Comparison of ENCODE assay signal across 24 cellular contexts in the genomic region with DNA sequence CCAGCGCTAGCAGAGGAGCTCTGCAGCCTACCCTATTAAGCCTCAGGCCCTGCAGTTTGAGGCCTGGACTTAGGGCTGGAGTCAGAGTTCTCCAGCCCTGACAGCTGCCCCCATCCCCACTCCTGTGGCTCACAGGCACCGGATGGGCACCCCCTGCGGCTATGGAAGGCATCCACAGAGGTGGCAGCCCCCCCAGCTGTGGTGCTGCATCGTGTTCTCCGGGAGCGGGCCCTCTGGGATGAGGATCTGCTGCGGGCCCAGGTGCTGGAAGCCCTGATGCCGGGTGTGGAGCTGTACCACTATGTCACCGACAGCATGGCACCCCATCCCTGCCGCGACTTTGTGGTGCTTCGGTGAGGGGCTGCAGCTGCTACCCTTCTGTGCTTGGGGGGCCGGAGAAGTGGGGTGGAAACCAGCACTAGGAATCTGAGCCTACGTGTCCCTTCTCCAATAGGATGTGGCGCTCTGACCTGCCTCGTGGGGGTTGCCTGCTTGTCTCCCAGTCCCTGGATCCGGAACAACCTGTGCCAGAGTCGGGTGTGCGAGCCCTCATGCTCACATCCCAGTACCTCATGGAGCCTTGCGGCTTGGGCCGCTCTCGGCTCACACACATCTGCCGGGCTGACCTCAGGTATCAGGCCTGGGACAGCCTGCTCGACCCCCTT.
"Had no signal": no experiment of that assay in that cellular context is flagged by ENCODE, and none has a peak within 500 bp of the region (broad histone marks: within the 10 kb centered on the region; RNA-seq: fewer than 3 reads in every experiment).

No MANE protein-coding gene starts in this region.

- FAIRE-seq: pancreas had no signal

- H2AFZ ChIP-seq: hepatocyte had no signal

- H3K27ac ChIP-seq: heart right ventricle, hepatocyte, left ventricle myocardium inferior, pancreas, prostate gland, tibial nerve, upper lobe of left lung, vagina had no signal

- H3K4me2 ChIP-seq: hepatocyte, smooth muscle cell had no signal

- H3K36me3 ChIP-seq: pancreas, prostate gland, vagina had no signal

- H3K4me1 ChIP-seq: pancreas, prostate gland, tibial nerve, upper lobe of left lung, vagina had no signal

- DNase-seq: heart right ventricle; islet precursor cell; left ventricle myocardium inferior; mesendoderm; midbrain; mucosa of descending colon; naive thymus-derived CD4-positive, alpha-beta T cell; pancreas; retina; right cardiac atrium; stimulated activated CD4-positive, alpha-beta T cell treated with anti-CD3 and anti-CD28 coated beads, Interleukin-12 subunit alpha, Interleukin-12 subunit beta, amount 100 ng/mL, for 4 hours; stimulated activated CD4-positive, alpha-beta T cell treated with anti-CD3 and anti-CD28 coated beads, Interleukin-15, amount 100 ng/mL, for 24 hours; stimulated activated CD4-positive, alpha-beta T cell treated with anti-CD3 and anti-CD28 coated beads, Interleukin-2, amount 100 ng/mL, for 24 hours; stimulated activated CD4-positive, alpha-beta T cell treated with anti-CD3 and anti-CD28 coated beads, Interleukin-4, amount 100 ng/mL, for 1 hour; stimulated activated naive B cell treated with anti-CD40 and anti-IgM and Interleukin-4, amounts not matched to agents 10 μg/mL and 1 μg/mL and 100 μg/mL, for 72 hours; substantia nigra had no signal

- H3K4me3 ChIP-seq: heart right ventricle, hepatocyte, left ventricle myocardium inferior, lung, mucosa of descending colon, pancreas, prostate gland, smooth muscle cell, tibial nerve, upper lobe of left lung, vagina had no signal

- H3K9me3 ChIP-seq: heart right ventricle, left ventricle myocardium inferior, mucosa of descending colon, pancreas, prostate gland, tibial nerve, upper lobe of left lung, vagina had no signal

- ATAC-seq: heart right ventricle; mucosa of descending colon; naive thymus-derived CD4-positive, alpha-beta T cell; natural killer cell treated with Interleukin-12 subunit alpha and Interleukin-12 subunit beta and Interleukin-15 and Interleukin-18, amount 100 ng/mL, for 72 hours; pancreas; right cardiac atrium; stimulated activated naive B cell treated with anti-CD40 and anti-IgM and Interleukin-4, amounts not matched to agents 10 μg/mL and 1 μg/mL and 100 μg/mL, for 72 hours had no signal

- H3K79me2 ChIP-seq: hepatocyte had no signal

- H3K27me3 ChIP-seq: hepatocyte, upper lobe of left lung, vagina had no signal
